ENCODE assay signal across 10 cellular contexts in the genomic region with DNA sequence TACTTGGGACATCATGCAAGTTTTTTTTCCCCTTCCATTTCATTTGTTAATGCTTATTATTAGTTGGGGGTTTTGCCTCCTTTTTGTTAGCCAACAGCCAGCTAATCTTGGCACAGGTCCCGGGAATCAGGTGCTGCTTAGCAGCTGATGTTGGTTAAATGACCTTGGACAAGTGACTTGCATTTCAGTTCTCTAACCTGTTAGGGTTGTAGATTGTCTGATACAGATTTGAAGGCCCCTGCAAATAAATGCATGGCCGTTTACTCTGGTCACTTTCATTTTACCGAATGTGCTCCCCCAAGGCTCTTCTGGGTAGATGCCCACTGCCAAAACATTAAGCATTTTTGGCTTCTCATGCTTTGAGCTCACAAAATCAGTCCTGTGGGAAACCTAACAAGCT.
DNase-seq lines count a peak whose midpoint lies in the region; ATAC-seq and TF ChIP-seq lines count a peak whose summit lies in the region.
"Had no signal": no experiment of that assay in that cellular context is flagged by ENCODE, and none has a peak within 500 bp of the region (broad histone marks: within the 10 kb centered on the region; RNA-seq: fewer than 3 reads in every experiment).

No MANE protein-coding gene starts in this region.

- H3K9me3 Mint-ChIP-seq in Calu3 (ENCODE audit: low read depth, unreplicated experiment), result no peaks in the 10 kb centered on the region
- peaks cover 6 to 8% of the 10 kb centered on the region in 2 donors for H3K9me3 Mint-ChIP-seq in activated naive CD4-positive, alpha-beta T cell treated with anti-CD3 and anti-CD28 coated beads, Interleukin-2, amount 50 U/mL, for 72 hours
- H3K9me3 Mint-ChIP-seq: activated T-cell treated with anti-CD3 and anti-CD28 coated beads, Interleukin-2, amount 50 U/mL, for 4 hours; neural crest cell had no signal

- BruUV-seq in Calu3 (replicated peaks; lab: Mats Ljungman, UMichigan), result no TSS peak

- peak; percentile 67 for DNase-seq in Calu3
- peak; percentile 49 for DNase-seq in NCI-H1092 (lab: John Stamatoyannopoulos, UW)
- DNase-seq in activated naive CD4-positive, alpha-beta T cell treated with anti-CD3 and anti-CD28 coated beads, Interleukin-2, amount 50 U/mL, for 72 hours (ENCODE audit: low spot score in 2 of 2), result no peak
- peak; percentile 36 for DNase-seq in myocyte (ENCODE audit: low read depth)
- DNase-seq in GDM1 (lab: John Stamatoyannopoulos, UW), result no peak
- no peak for DNase-seq in AML-193 (lab: John Stamatoyannopoulos, UW)
- no peak for DNase-seq in KBM-7
- DNase-seq: activated T-cell treated with anti-CD3 and anti-CD28 coated beads, Interleukin-2, amount 50 U/mL, for 4 hours had no signal

- H3K36me3 Mint-ChIP-seq in Calu3 (ENCODE audit: insufficient read depth, unreplicated experiment), result peaks cover 96% of the 10 kb centered on the region
- H3K36me3 Mint-ChIP-seq in activated naive CD4-positive, alpha-beta T cell treated with anti-CD3 and anti-CD28 coated beads, Interleukin-2, amount 50 U/mL, for 72 hours, result peaks cover 18 to 19% of the 10 kb centered on the region in 2 donors

- H3K27me3 Mint-ChIP-seq in Calu3 (ENCODE audit: unreplicated experiment), result no peaks in the 10 kb centered on the region

- in situ Hi-C loops in KBM-7 (cut with MboI; ENCODE audit: low pct_unique_long_range_greater_than_20kb, low sequenced_read_pairs), result no loop called here

- no peak for TF ChIP-seq CTCF in Calu3 (IDR thresholded peaks at IDR 0.05; ENCODE audit: unreplicated experiment)

- no peak for ATAC-seq in activated naive CD4-positive, alpha-beta T cell treated with anti-CD3 and anti-CD28 coated beads, Interleukin-2, amount 50 U/mL, for 72 hours
- no peak for ATAC-seq in GM21529 (IDR thresholded peaks at IDR 0.05; ENCODE audit: unreplicated experiment)
- ATAC-seq: activated T-cell treated with anti-CD3 and anti-CD28 coated beads, Interleukin-2, amount 50 U/mL, for 4 hours had no signal

- CTCF ChIA-PET in Calu3 (lab: Charles Lee), result interaction anchor here (0.8 to 1.4 kb wide), 2 partner anchors 11 to 14 kb away, joined by 3 to 5 read pairs; no protein-coding TSS in a partner anchor

- peaks cover 90% of the 10 kb centered on the region for H3K4me1 Mint-ChIP-seq in Calu3 (ENCODE audit: low read depth, unreplicated experiment)

- H3K4me3 Mint-ChIP-seq in Calu3 (ENCODE audit: low read depth, unreplicated experiment), result peak overlapping the region; percentile 84
- H3K4me3 Mint-ChIP-seq: activated T-cell treated with anti-CD3 and anti-CD28 coated beads, Interleukin-2, amount 50 U/mL, for 4 hours had no signal

- H3K27ac Mint-ChIP-seq in Calu3 (ENCODE audit: unreplicated experiment), result peak overlapping the region; percentile 98
- peak overlapping the region; percentile 33 to 95 for H3K27ac Mint-ChIP-seq in activated naive CD4-positive, alpha-beta T cell treated with anti-CD3 and anti-CD28 coated beads, Interleukin-2, amount 50 U/mL, for 72 hours

- intact Hi-C loops in Calu3 (cut with micrococcal nuclease; ENCODE audit: unreplicated experiment), result loop anchor here (5.0 kb wide), 1 partner anchor 35 kb away; no protein-coding TSS in a partner anchor

Comparison
In these comparisons a context has a peak if more than half of its experiments do, and no peak if none do; other contexts are left out.
1. DNase-seq: peak in Calu3 (single experiment), NCI-H1092 (single experiment) and myocyte (single experiment); none in activated naive CD4-positive, alpha-beta T cell treated with anti-CD3 and anti-CD28 coated beads, Interleukin-2, amount 50 U/mL, for 72 hours (0 of 2), GDM1 (single experiment), AML-193 (0 of 2) and KBM-7 (single experiment).